ENCODE assay signal across 17 cellular contexts in the genomic region with DNA sequence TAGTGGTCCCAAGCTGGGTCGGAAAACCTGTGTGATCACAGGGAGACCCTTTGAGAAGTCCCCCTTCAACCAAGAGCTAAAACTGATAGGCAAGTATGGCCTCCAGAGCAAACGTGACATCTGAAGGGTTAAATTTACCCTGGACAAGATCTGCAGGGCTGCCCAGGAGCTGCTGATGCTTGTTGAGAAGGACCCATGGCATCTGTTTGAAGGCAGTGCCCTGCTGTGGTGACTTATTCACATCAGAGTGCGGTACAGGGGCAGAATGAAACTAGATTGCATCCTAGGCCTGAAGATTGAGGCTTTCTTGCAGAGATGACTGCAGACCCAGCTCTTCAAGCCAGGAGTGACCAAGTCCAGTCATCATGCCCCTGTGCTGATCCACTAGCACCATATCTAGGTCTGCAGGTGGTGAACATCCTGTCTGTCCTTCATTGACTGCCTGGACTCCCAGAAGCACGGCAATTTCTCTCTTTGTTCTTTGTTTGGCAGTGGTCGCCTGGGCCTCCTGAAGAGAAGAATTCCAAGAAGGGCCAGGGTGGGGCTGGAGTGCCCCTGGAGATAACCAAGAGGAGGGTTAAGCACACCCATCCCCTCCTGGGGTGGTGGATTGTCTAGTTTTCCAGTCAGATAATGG.
"Had no signal": no experiment of that assay in that cellular context is flagged by ENCODE, and none has a peak within 500 bp of the region (broad histone marks: within the 10 kb centered on the region; RNA-seq: fewer than 3 reads in every experiment).

No MANE protein-coding gene starts in this region.

- H3K4me1 Mint-ChIP-seq: natural killer cell; stimulated activated naive B cell treated with anti-CD40 and anti-IgM and Interleukin-4, amounts not matched to agents 10 μg/mL and 1 μg/mL and 100 μg/mL, for 72 hours had no signal

- H3K27me3 Mint-ChIP-seq: progenitor cell of endocrine pancreas; stimulated activated naive B cell treated with anti-CD40 and anti-IgM and Interleukin-4, amounts not matched to agents 10 μg/mL and 1 μg/mL and 100 μg/mL, for 72 hours; stimulated activated naive CD8-positive, alpha-beta T cell treated with anti-CD3 and anti-CD28 coated beads, Interleukin-15, Interleukin-2, amounts not matched to agents 100 ng/mL and 50 ng/mL, for 24 hours had no signal

- DNase-seq: dorsolateral prefrontal cortex; effector CD4-positive, alpha-beta T cell; foreskin fibroblast; gastrocnemius medialis; head of caudate nucleus; left ventricle myocardium superior; lower lobe of right lung; natural killer cell; right lobe of liver; small intestine; stimulated activated CD4-positive, alpha-beta T cell treated with anti-CD3 and anti-CD28 coated beads, Interleukin-15, amount 100 ng/mL, for 24 hours; stimulated activated CD4-positive, alpha-beta T cell treated with anti-CD3 and anti-CD28 coated beads, Interleukin-2, amount 100 ng/mL, for 48 hours; stimulated activated naive B cell treated with anti-CD40 and anti-IgM and Interleukin-4, amounts not matched to agents 10 μg/mL and 1 μg/mL and 100 μg/mL, for 72 hours; upper lobe of left lung had no signal

- H3K4me3 Mint-ChIP-seq: natural killer cell; stimulated activated naive B cell treated with anti-CD40 and anti-IgM and Interleukin-4, amounts not matched to agents 10 μg/mL and 1 μg/mL and 100 μg/mL, for 72 hours; stimulated activated naive CD8-positive, alpha-beta T cell treated with anti-CD3 and anti-CD28 coated beads, Interleukin-15, Interleukin-2, amounts not matched to agents 100 ng/mL and 50 ng/mL, for 24 hours had no signal

- H3K36me3 Mint-ChIP-seq: natural killer cell; stimulated activated naive B cell treated with anti-CD40 and anti-IgM and Interleukin-4, amounts not matched to agents 10 μg/mL and 1 μg/mL and 100 μg/mL, for 72 hours had no signal

- ATAC-seq: esophagus mucosa; gastrocnemius medialis; left ventricle myocardium superior; lower lobe of right lung; natural killer cell; right lobe of liver; stimulated activated naive B cell treated with anti-CD40 and anti-IgM and Interleukin-4, amounts not matched to agents 10 μg/mL and 1 μg/mL and 100 μg/mL, for 72 hours had no signal

- H3K9me3 Mint-ChIP-seq: natural killer cell; stimulated activated naive B cell treated with anti-CD40 and anti-IgM and Interleukin-4, amounts not matched to agents 10 μg/mL and 1 μg/mL and 100 μg/mL, for 72 hours; stimulated activated naive CD8-positive, alpha-beta T cell treated with anti-CD3 and anti-CD28 coated beads, Interleukin-15, Interleukin-2, amounts not matched to agents 100 ng/mL and 50 ng/mL, for 24 hours had no signal

- H3K27ac Mint-ChIP-seq: natural killer cell; progenitor cell of endocrine pancreas; stimulated activated naive B cell treated with anti-CD40 and anti-IgM and Interleukin-4, amounts not matched to agents 10 μg/mL and 1 μg/mL and 100 μg/mL, for 72 hours; stimulated activated naive CD8-positive, alpha-beta T cell treated with anti-CD3 and anti-CD28 coated beads, Interleukin-15, Interleukin-2, amounts not matched to agents 100 ng/mL and 50 ng/mL, for 24 hours had no signal
